1 cellular context compared by ENCODE assay signal in the genomic region with DNA sequence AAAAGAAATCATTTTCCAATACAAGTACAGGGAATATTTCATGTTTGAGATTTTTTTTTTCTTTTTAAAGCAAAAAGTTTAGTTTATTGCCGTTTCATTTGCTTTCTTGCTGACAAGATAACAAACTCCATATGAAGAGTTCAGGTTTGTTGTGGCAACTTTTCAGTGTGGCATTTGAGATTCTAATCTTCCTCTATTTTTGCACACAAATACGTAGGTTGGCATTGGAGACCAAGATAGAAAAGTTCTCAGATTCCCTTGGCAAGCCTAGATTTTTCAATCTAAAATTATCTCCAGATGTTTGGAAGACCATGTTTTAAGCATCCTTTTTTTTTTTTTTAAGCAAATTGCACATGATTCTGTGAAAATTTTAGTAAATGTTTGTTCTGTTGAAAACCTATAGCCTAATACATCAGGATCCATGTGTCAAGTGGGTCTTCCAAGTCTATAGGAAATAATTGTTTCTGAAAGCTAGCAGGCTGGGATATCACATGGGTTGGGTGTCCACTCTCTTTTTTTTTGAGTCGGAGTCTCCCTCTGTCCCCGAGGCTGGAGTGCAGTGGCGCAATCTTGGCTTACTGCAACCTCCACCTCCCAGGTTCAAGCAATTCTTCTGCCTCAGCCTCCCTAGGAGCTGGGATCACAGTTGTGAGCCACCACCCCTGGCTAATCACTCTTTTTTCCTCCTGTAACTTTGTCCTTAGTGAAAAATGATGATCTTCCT.
TF ChIP-seq lines count a peak whose summit lies in the region.

No MANE protein-coding gene starts in this region.

TF ChIP-seq in SK-N-SH, 30 proteins besides CTCF, POLR2A, EP300 and RAD21 (continued from another document):
- TF ChIP-seq FOXJ3 (CRISPR knock-in tag; IDR thresholded peaks at IDR 0.05) (no peak), NRF1 (IDR thresholded peaks at IDR 0.05; ENCODE audit: low read depth, low read length) (no peak), SMC3 (IDR thresholded peaks at IDR 0.05; ENCODE audit: low read depth, low read length) (no peak), YY1 (IDR thresholded peaks at IDR 0.05; ENCODE audit: low read depth) (no peak), MEF2A (IDR thresholded peaks at IDR 0.05; ENCODE audit: borderline replicate concordance, low read depth) (peak; percentile 82; the same call in 1 of the 2 replicates), NFIC (IDR thresholded peaks at IDR 0.05; ENCODE audit: borderline replicate concordance) (peak; percentile 30; the same call in 1 of the 2 replicates), RFX5 (IDR thresholded peaks at IDR 0.05; ENCODE audit: low read length) (no peak), TEAD4 (IDR thresholded peaks at IDR 0.05; ENCODE audit: borderline replicate concordance, insufficient read depth) (no peak), SIN3A (IDR thresholded peaks at IDR 0.05; ENCODE audit: borderline replicate concordance, low read depth, low read length) (no peak), GABPA (IDR thresholded peaks at IDR 0.05; ENCODE audit: low read depth) (no peak), JUND (IDR thresholded peaks at IDR 0.05) (peak; percentile 13; the same call in 1 of the 2 replicates), RXRA (IDR thresholded peaks at IDR 0.05; ENCODE audit: borderline replicate concordance, low read depth) (no peak), ELF1 (IDR thresholded peaks at IDR 0.05) (no peak), FOXM1 (IDR thresholded peaks at IDR 0.05; ENCODE audit: low read depth) (no peak), MXI1 (IDR thresholded peaks at IDR 0.05; ENCODE audit: low read depth, low read length) (no peak), TAF1 (IDR thresholded peaks at IDR 0.05; ENCODE audit: borderline replicate concordance, low read depth, low read length) (no peak), FOSL2 (IDR thresholded peaks at IDR 0.05; ENCODE audit: borderline replicate concordance, low read depth) (no peak), EZH2phosphoT487 (IDR thresholded peaks at IDR 0.05; ENCODE audit: borderline replicate concordance, low read depth) (no peak)
- TF ChIP-seq, protein P1, sequence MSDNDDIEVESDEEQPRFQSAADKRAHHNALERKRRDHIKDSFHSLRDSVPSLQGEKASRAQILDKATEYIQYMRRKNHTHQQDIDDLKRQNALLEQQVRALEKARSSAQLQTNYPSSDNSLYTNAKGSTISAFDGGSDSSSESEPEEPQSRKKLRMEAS (IDR thresholded peaks at IDR 0.05; ENCODE audit: low read depth) = no peak
- TF ChIP-seq, protein P2, sequence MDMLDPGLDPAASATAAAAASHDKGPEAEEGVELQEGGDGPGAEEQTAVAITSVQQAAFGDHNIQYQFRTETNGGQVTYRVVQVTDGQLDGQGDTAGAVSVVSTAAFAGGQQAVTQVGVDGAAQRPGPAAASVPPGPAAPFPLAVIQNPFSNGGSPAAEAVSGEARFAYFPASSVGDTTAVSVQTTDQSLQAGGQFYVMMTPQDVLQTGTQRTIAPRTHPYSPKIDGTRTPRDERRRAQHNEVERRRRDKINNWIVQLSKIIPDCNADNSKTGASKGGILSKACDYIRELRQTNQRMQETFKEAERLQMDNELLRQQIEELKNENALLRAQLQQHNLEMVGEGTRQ (IDR thresholded peaks at IDR 0.05; ENCODE audit: borderline replicate concordance, low read depth, low read length) = no peak
- TF ChIP-seq, protein P3, sequence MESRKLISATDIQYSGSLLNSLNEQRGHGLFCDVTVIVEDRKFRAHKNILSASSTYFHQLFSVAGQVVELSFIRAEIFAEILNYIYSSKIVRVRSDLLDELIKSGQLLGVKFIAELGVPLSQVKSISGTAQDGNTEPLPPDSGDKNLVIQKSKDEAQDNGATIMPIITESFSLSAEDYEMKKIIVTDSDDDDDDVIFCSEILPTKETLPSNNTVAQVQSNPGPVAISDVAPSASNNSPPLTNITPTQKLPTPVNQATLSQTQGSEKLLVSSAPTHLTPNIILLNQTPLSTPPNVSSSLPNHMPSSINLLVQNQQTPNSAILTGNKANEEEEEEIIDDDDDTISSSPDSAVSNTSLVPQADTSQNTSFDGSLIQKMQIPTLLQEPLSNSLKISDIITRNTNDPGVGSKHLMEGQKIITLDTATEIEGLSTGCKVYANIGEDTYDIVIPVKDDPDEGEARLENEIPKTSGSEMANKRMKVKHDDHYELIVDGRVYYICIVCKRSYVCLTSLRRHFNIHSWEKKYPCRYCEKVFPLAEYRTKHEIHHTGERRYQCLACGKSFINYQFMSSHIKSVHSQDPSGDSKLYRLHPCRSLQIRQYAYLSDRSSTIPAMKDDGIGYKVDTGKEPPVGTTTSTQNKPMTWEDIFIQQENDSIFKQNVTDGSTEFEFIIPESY (IDR thresholded peaks at IDR 0.05; ENCODE audit: borderline replicate concordance, low read depth) = no peak
- TF ChIP-seq, protein P4, sequence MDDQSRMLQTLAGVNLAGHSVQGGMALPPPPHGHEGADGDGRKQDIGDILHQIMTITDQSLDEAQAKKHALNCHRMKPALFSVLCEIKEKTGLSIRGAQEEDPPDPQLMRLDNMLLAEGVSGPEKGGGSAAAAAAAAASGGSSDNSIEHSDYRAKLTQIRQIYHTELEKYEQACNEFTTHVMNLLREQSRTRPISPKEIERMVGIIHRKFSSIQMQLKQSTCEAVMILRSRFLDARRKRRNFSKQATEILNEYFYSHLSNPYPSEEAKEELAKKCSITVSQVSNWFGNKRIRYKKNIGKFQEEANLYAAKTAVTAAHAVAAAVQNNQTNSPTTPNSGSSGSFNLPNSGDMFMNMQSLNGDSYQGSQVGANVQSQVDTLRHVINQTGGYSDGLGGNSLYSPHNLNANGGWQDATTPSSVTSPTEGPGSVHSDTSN (IDR thresholded peaks at IDR 0.05) = peak; percentile 58
